Comparison of ENCODE assay signal across 8 cellular contexts in the genomic region with DNA sequence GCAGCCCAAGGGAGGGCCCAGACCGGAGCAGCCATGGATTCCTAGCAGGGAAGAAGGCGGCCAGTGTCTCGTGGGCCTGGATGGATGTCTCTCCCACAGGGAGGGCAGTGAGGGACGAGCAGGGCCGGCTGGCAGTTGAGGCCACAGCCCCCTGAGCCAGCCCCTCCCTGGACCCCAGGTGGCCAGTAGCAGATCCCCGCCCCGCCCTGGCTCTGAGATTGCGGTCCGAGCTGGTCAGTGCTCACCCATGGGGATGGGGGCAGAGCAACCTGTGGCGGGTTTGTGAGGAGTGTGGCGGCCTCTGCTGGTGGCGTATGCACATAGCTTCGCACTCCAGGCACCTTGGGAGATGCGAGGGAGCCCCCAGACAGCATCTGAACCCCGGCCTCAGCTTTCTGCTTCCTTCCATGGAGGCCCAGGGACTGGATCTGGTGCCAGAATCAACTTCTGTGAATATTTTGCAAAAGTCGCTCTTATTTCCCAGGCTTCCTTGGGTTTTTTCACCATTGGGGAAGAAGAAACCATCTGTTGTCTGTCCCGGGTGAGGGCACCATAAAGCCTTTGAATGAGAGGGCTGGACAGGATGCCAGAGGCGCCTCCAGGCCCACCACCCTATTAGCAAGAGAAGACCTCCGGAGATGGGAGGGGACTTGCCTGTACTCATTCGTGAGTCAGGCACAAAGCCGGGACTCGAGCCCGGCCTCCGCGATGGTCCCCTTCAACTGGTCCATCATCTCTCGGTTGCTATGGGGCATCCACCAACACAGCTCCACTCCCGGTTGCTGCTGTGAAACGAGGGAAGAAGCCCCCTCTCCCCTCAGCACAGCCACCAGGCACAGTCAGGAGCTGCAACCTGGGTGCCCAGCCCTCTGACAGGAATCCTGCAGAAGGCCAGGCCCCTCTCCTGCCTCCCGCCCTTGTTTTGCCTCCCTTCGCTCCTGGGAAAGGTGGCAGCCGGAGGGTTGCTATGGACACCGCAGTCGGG. TPM values are rescaled to one million over a fixed set of nuclear protein-coding genes. Genes with fewer than 3 reads are reported as not detected.
A peak's percentile ranks its signal among the peaks of the same experiment; 100 is the strongest.
DNase-seq lines count a peak whose midpoint lies in the region; ATAC-seq, FAIRE-seq and TF ChIP-seq lines count a peak whose summit lies in the region.

No MANE protein-coding gene starts in this region.

- no peak overlapping the region for H3K27ac Mint-ChIP-seq in mesothelial cell of epicardium

- H3K14ac ChIP-seq in H1 (ENCODE audit: insufficient read length): no peak overlapping the region

- H3K4me3 ChIP-seq in H1 (ENCODE audit: extremely low read depth in 1 of 4, insufficient read depth in 2 of 4, low read depth in 3 of 4, low read length in 4 of 4): peak overlapping the region in 2 of 4 experiments; percentile 10 to 27; a peak in 2 of 8 replicates

- H3K4me1 ChIP-seq in H1 (replicated peaks in 1 of 4; ENCODE audit: control insufficient read depth in 3 of 4, insufficient read depth in 4 of 4, low read length in 3 of 4): peaks cover 0 to 6% (median 0%) of the 10 kb centered on the region in 4 experiments; a peak in 1 of 7 replicates

- H4K8ac ChIP-seq in H1 (ENCODE audit: extremely low read depth, insufficient read depth, low read length): peak overlapping the region; percentile 74; the same call in 1 of the 2 replicates

- FAIRE-seq in H1 (lab: Jason Lieb, UNC): peak; percentile 58

- H3K36me3 ChIP-seq in H1 (ENCODE audit: control insufficient read depth in 2 of 4, insufficient read depth in 4 of 4, low read length in 3 of 4): no peaks in the 10 kb centered on the region

- H3K9me3 ChIP-seq in H1 (ENCODE audit: insufficient read depth in 2 of 2, low read depth in 1 of 2, low read length in 1 of 2): no peaks in the 10 kb centered on the region

- no peak overlapping the region for H3K4ac ChIP-seq in H1 (replicated peaks; ENCODE audit: insufficient read length, low read depth, low read length)

- no peaks in the 10 kb centered on the region for H4K20me1 ChIP-seq in H1 (replicated peaks in 1 of 2; ENCODE audit: control insufficient read depth in 1 of 2, insufficient read depth in 2 of 2, low read length in 2 of 2)

- no peaks in the 10 kb centered on the region for H3K9me3 Mint-ChIP-seq in mesothelial cell of epicardium

- no peak overlapping the region for H3K9ac ChIP-seq in H1 (replicated peaks in 1 of 4; ENCODE audit: extremely low read depth in 1 of 4, low read depth in 3 of 4, low read length in 3 of 4)

- H2BK5ac ChIP-seq in H1 (ENCODE audit: low read depth, low read length): no peak overlapping the region

- H2BK120ac ChIP-seq in H1 (replicated peaks; ENCODE audit: low read depth, low read length): no peak overlapping the region

- peak overlapping the region; percentile 90; the same call in 1 of the 2 replicates for H2AFZ ChIP-seq in H1 (ENCODE audit: low read length)

- H3K23ac ChIP-seq in H1 (ENCODE audit: insufficient read length): no peak overlapping the region

- H3K79me1 ChIP-seq in H1 (ENCODE audit: low read depth, low read length): no peaks in the 10 kb centered on the region

- no peak overlapping the region; the same call in 1 of the 2 replicates for H2BK12ac ChIP-seq in H1 (ENCODE audit: low read depth, low read length)

- no peak overlapping the region for H2AK5ac ChIP-seq in H1 (ENCODE audit: low read depth, low read length)

- no peak for TF ChIP-seq EP300 in H1 (IDR thresholded peaks at IDR 0.05; ENCODE audit: borderline replicate concordance in 1 of 2, low read depth in 2 of 2, low read length in 2 of 2)

- H3K23me2 ChIP-seq in H1 (ENCODE audit: low read depth, low read length): peaks cover 2% of the 10 kb centered on the region; the same call in 1 of the 2 replicates

- H2BK15ac ChIP-seq in H1 (ENCODE audit: low read length): no peak overlapping the region

- no peak overlapping the region for H4K5ac ChIP-seq in H1 (ENCODE audit: insufficient read length, low read depth, low read length)

- H3K4me2 ChIP-seq in H1 (ENCODE audit: insufficient read depth in 1 of 2, low read depth in 2 of 2, low read length in 2 of 2): peak overlapping the region in 1 of 2 experiments; percentile 60; a peak in 3 of 4 replicates

- H3K27me3 ChIP-seq in H1 (replicated peaks in 1 of 4; ENCODE audit: control insufficient read depth in 3 of 4, extremely low read depth in 1 of 4, insufficient read depth in 3 of 4, low read length in 3 of 4): no peaks in the 10 kb centered on the region

- CTCF ChIA-PET in H1 (lab: Charles Lee; ENCODE audit: partially characterized antibody): interaction anchor here (0.6 to 4.6 kb wide), 63 partner anchors 9 to 444 kb away, joined by 3 to 39 read pairs (median 4); a partner anchor contains a TSS

- no peak for TF ChIP-seq POLR2A in H1 (IDR thresholded peaks at IDR 0.05; ENCODE audit: control extremely low read depth in 1 of 2, low read depth in 2 of 2, low read length in 2 of 2)

- H4K91ac ChIP-seq in H1 (replicated peaks; ENCODE audit: insufficient read length, low read length): no peak overlapping the region

- no peaks in the 10 kb centered on the region for H3K79me2 ChIP-seq in H1 (ENCODE audit: control insufficient read depth in 1 of 2, insufficient read depth in 2 of 2, low read length in 2 of 2)

- H3K36me3 Mint-ChIP-seq in mesothelial cell of epicardium: no peaks in the 10 kb centered on the region

- 52% methylated on average over 33 of the region's 33 CpGs; no CpG with 5 or more reads in 1 of the 2 experiments for WGBS in H1 (ENCODE audit: extremely low coverage in 1 of 2, insufficient coverage in 1 of 2, insufficient read length in 1 of 2, insufficient replicate concordance in 2 of 2, low coverage in 1 of 2, low lambda C conversion rate in 2 of 2, missing lambda C conversion rate in 1 of 2), 2 experiments

- H3K27me3 Mint-ChIP-seq in mesothelial cell of epicardium (ENCODE audit: low read depth): peaks cover 21% of the 10 kb centered on the region

- ATAC-seq in HG03442 (IDR thresholded peaks at IDR 0.05; ENCODE audit: unreplicated experiment): peak; percentile 47
- ATAC-seq in GM19023 (IDR thresholded peaks at IDR 0.05; ENCODE audit: unreplicated experiment): no peak

- no peak overlapping the region for H3K18ac ChIP-seq in H1 (ENCODE audit: extremely low read depth, low read length)

- no peak overlapping the region for H2BK20ac ChIP-seq in H1 (ENCODE audit: low read length)

- DNase-seq in EH (ENCODE audit: low read depth) (peak; percentile 66), NCI-H82 treated with DMSO at 0.1 percent for 48 hours (lab: John Stamatoyannopoulos, UW; ENCODE audit: unreplicated experiment) (peak; percentile 54), H1 (ENCODE audit: low read depth in 1 of 2, low spot score in 2 of 2) (peak; percentile 51 to 93), mesothelial cell of epicardium (ENCODE audit: low spot score in 2 of 2, unreplicated experiment in 2 of 2) (peak; percentile 59 to 82)
- DNase-seq in activated CD8-positive, alpha-beta memory T cell treated with anti-CD3 and anti-CD28 coated beads for 1 hour (ENCODE audit: extremely low read depth in 1 of 2, low read depth in 1 of 2): peak; percentile 14 to 56
- peak; percentile 36 to 52 for DNase-seq in stimulated activated CD8-positive, alpha-beta memory T cell treated with anti-CD3 and anti-CD28 coated beads, Interleukin-4, amount 100 ng/mL, for 1 hour (ENCODE audit: low read depth in 2 of 2, low spot score in 1 of 2)

- peaks cover 7% of the 10 kb centered on the region for H3K4me1 Mint-ChIP-seq in mesothelial cell of epicardium

- TF ChIP-seq CTCF in H1 (IDR thresholded peaks at IDR 0.05; ENCODE audit: control extremely low read depth in 1 of 3, insufficient read depth in 1 of 3, low read depth in 1 of 3, low read length in 3 of 3) (peak; percentile 95 to 97 (median 96)), mesothelial cell of epicardium (IDR thresholded peaks at IDR 0.05; ENCODE audit: unreplicated experiment) (peak; percentile 70)

- POLR2A ChIA-PET in H1 (lab: Charles Lee; ENCODE audit: partially characterized antibody): interaction anchor here (1.1 to 1.3 kb wide), 2 partner anchors 12 to 58 kb away, joined by 3 to 4 read pairs; a partner anchor contains a TSS

- no peak overlapping the region for H3K56ac ChIP-seq in H1 (replicated peaks; ENCODE audit: insufficient read length, low read depth, low read length)

- TF ChIP-seq RAD21 in H1 (IDR thresholded peaks at IDR 0.05 in 1 of 2, conservative IDR thresholded peaks at IDR 0.05 in 1 of 2; ENCODE audit: low read depth in 2 of 2, low read length in 2 of 2): peak; percentile 98 to 99

- no peak overlapping the region for H3K4me3 Mint-ChIP-seq in mesothelial cell of epicardium

- H3K27ac ChIP-seq in H1 (ENCODE audit: low read depth, low read length): no peak overlapping the region

TF ChIP-seq in H1, 55 proteins besides CTCF, POLR2A, EP300 and RAD21 (continues in another document):
- TF ChIP-seq KDM5A (IDR thresholded peaks at IDR 0.05; ENCODE audit: low read length): no peak
- TF ChIP-seq TEAD4 (IDR thresholded peaks at IDR 0.05; ENCODE audit: low read depth, low read length): 0 out of 2 replicates have a peak, but pooled peaks have one; percentile 4
- TF ChIP-seq TAF1 (IDR thresholded peaks at IDR 0.05; ENCODE audit: low read depth, low read length): 0 out of 2 replicates have a peak, but pooled peaks have one; percentile 19
- TF ChIP-seq BCL11A (IDR thresholded peaks at IDR 0.05; ENCODE audit: low read depth in 2 of 2, low read length in 2 of 2): no peak
- no peak for TF ChIP-seq HDAC6 (IDR thresholded peaks at IDR 0.05; ENCODE audit: low read depth, low read length)

RNA-seq across cellular contexts. Expression of a gene that starts 8.6 kb away (rescaled TPM):
- total RNA-seq in H1 (2021; fragmentation: NEBNext Ultra II Directional; extraction: Animal tissue kit (Norgen Biotek cat#: 25700)): 2.8 and 3.0 TPM in 2 replicates
- 3.7 and 4.5 TPM in 2 replicates for polyA plus RNA-seq in H1 (2011; rRNA removed)
- polyA plus RNA-seq in H1 (2011; cell fraction: cytosol; rRNA removed): 2.1 TPM
- 5.4 TPM for polyA plus RNA-seq in H1 (2011; cell fraction: nucleus; rRNA removed)
- 2.8 to 4.4 TPM (median 3.5 TPM) in 4 replicates for polyA plus RNA-seq in H1 (2012, experiment 1 of 2)
- polyA plus RNA-seq in H1 (2012, experiment 2 of 2): 1.6 TPM
- 1.7 TPM for polyA plus RNA-seq in H1 (2013, experiment 1 of 2)
- polyA plus RNA-seq in H1 (2013, experiment 2 of 2): 1.9 TPM
- 5.4 and 9.2 TPM in 2 replicates for polyA minus RNA-seq in H1 (2011; rRNA and poly(A)+ RNA removed)
- polyA minus RNA-seq in H1 (2011; cell fraction: cytosol; rRNA and poly(A)+ RNA removed): 3.9 TPM
- 4.1 TPM for polyA minus RNA-seq in H1 (2011; cell fraction: nucleus; rRNA and poly(A)+ RNA removed)
- total RNA-seq in mesothelial cell of epicardium: 1.2 to 1.5 TPM (median 1.3 TPM) in 3 replicates

RNA-seq across cellular contexts. Expression of a gene that starts 57.9 kb away (rescaled TPM):
- 26.5 and 30.5 TPM in 2 replicates for total RNA-seq in H1 (2021; fragmentation: NEBNext Ultra II Directional; extraction: Animal tissue kit (Norgen Biotek cat#: 25700))
- polyA plus RNA-seq in H1 (2011; rRNA removed): 23.8 and 36.8 TPM in 2 replicates
- polyA plus RNA-seq in H1 (2011; cell fraction: cytosol; rRNA removed): 48.2 TPM
- 27.9 TPM for polyA plus RNA-seq in H1 (2011; cell fraction: nucleus; rRNA removed)
- polyA plus RNA-seq in H1 (2012, experiment 1 of 2): 30.7 to 53.6 TPM (median 51.4 TPM) in 4 replicates
- polyA plus RNA-seq in H1 (2012, experiment 2 of 2): 26.4 TPM
- polyA plus RNA-seq in H1 (2013, experiment 1 of 2): 18.8 TPM
- polyA plus RNA-seq in H1 (2013, experiment 2 of 2): 21.2 TPM
- 11.3 and 12.9 TPM in 2 replicates for polyA minus RNA-seq in H1 (2011; rRNA and poly(A)+ RNA removed)
- polyA minus RNA-seq in H1 (2011; cell fraction: cytosol; rRNA and poly(A)+ RNA removed): 14.0 TPM
- polyA minus RNA-seq in H1 (2011; cell fraction: nucleus; rRNA and poly(A)+ RNA removed): 8.5 TPM
- 19.7 to 21.2 TPM (median 20.5 TPM) in 3 replicates for total RNA-seq in mesothelial cell of epicardium
